8 cellular contexts compared by ENCODE assay signal in genomic region chr2:32947076-32947483, GRCh38. TPM values are rescaled to one million over a fixed set of nuclear protein-coding genes. Genes with fewer than 3 reads are reported as not detected.
DNase-seq lines count a peak whose midpoint lies in the region; TF ChIP-seq lines count a peak whose summit lies in the region.

No MANE protein-coding gene starts in this region.

- H3K27me3 ChIP-seq in BLaER1 (peaks cover 11% of the 10 kb centered on the region), KMS-11 (ENCODE audit: insufficient read depth, low read depth) (no peaks in the 10 kb centered on the region), colonic mucosa (no peaks in the 10 kb centered on the region), mesendoderm (ENCODE audit: insufficient read depth, low read length, poor library complexity) (no peaks in the 10 kb centered on the region)

- intact Hi-C loops in colonic mucosa (cut with DNase I) = no loop called here

- TF ChIP-seq CTCF in GM20000 (IDR thresholded peaks at IDR 0.05; ENCODE audit: extremely low read depth, missing control alignments) (no peak), KMS-11 (conservative IDR thresholded peaks at IDR 0.05; ENCODE audit: low read depth, low read length) (no peak), colonic mucosa (IDR thresholded peaks at IDR 0.05) (no peak)

- no peaks in the 10 kb centered on the region for H3K79me1 ChIP-seq in mesendoderm (ENCODE audit: low read length)

- H4K5ac ChIP-seq in mesendoderm (ENCODE audit: low read length) = no peak overlapping the region

- H3K9me3 ChIP-seq in BLaER1 (no peaks in the 10 kb centered on the region), colonic mucosa (no peaks in the 10 kb centered on the region)

- H3K27ac ChIP-seq in BLaER1 (peak overlapping the region; percentile 74), KMS-11 (peak overlapping the region; percentile 29; the same call in 1 of the 2 replicates), colonic mucosa (peak overlapping the region; percentile 64), mesendoderm (ENCODE audit: low read depth, low read length) (peak overlapping the region; percentile 80)

- peak overlapping the region; percentile 74 for H3K4ac ChIP-seq in mesendoderm (ENCODE audit: low read depth, low read length)

- H2AFZ ChIP-seq in KMS-11 (ENCODE audit: low read depth) = peak overlapping the region; percentile 89

- DNase-seq in GM20000 (ENCODE audit: low spot score) = peak; percentile 65
- DNase-seq in colonic mucosa = no peak
- DNase-seq in mesendoderm = peak; percentile 37
- DNase-seq in activated gamma-delta T cell treated with Interleukin-2 at 50 U/mL for 16 hours = no peak
- no peak for DNase-seq in NCI-H510A treated with DMSO at 0.1 percent for 48 hours (lab: John Stamatoyannopoulos, UW)
- no peak for DNase-seq in NCI-H82 treated with DMSO at 0.1 percent for 48 hours (lab: John Stamatoyannopoulos, UW; ENCODE audit: unreplicated experiment)

- H3K4me1 ChIP-seq in BLaER1 = peaks cover 24% of the 10 kb centered on the region
- peaks cover 39% of the 10 kb centered on the region for H3K4me1 ChIP-seq in KMS-11 (ENCODE audit: low read depth, poor library complexity, severe bottlenecking)
- H3K4me1 ChIP-seq in colonic mucosa = no peaks in the 10 kb centered on the region
- H3K4me1 ChIP-seq in mesendoderm (ENCODE audit: control insufficient read depth, low read depth, low read length) = no peaks in the 10 kb centered on the region

- H3K9ac ChIP-seq in BLaER1 (peak overlapping the region; percentile 78), KMS-11 (peak overlapping the region; percentile 57), colonic mucosa (ENCODE audit: low read depth in 2 of 2, low read length in 2 of 2) (peak overlapping the region; percentile 75 to 77), mesendoderm (ENCODE audit: low read length) (peak overlapping the region; percentile 80)

- peak overlapping the region; percentile 76 for H2BK15ac ChIP-seq in mesendoderm (replicated peaks; ENCODE audit: low read depth)

- H2AK5ac ChIP-seq in mesendoderm (ENCODE audit: low read length) = no peak overlapping the region

- H3K18ac ChIP-seq in mesendoderm (ENCODE audit: low read length) = peak overlapping the region; percentile 100

- H3K4me2 ChIP-seq in BLaER1 = peak overlapping the region; percentile 90
- peak overlapping the region; percentile 47 for H3K4me2 ChIP-seq in KMS-11
- H3K4me2 ChIP-seq in mesendoderm (ENCODE audit: low read length) = peak overlapping the region; percentile 47

- peak overlapping the region; percentile 95 for H2BK120ac ChIP-seq in mesendoderm (ENCODE audit: low read depth, low read length)

- H4K20me1 ChIP-seq in BLaER1 (no peaks in the 10 kb centered on the region), KMS-11 (ENCODE audit: insufficient read depth) (no peaks in the 10 kb centered on the region)

- H3K36me3 ChIP-seq in BLaER1 = no peaks in the 10 kb centered on the region
- no peaks in the 10 kb centered on the region for H3K36me3 ChIP-seq in KMS-11 (ENCODE audit: insufficient read depth)
- no peaks in the 10 kb centered on the region for H3K36me3 ChIP-seq in colonic mucosa
- H3K36me3 ChIP-seq in mesendoderm (ENCODE audit: control insufficient read depth, insufficient read depth, low read length) = no peaks in the 10 kb centered on the region

- H3K56ac ChIP-seq in mesendoderm (ENCODE audit: low read length) = peak overlapping the region; percentile 91

- H3K4me3 ChIP-seq in BLaER1 (peak overlapping the region; percentile 89), KMS-11 (IDR thresholded peaks at IDR 0.05; ENCODE audit: insufficient read depth, low read depth, low read length) (peak overlapping the region; percentile 85), colonic mucosa (peak overlapping the region; percentile 81), mesendoderm (ENCODE audit: low read length) (peak overlapping the region; percentile 64)

- H2BK5ac ChIP-seq in mesendoderm (ENCODE audit: low read length) = no peak overlapping the region

- WGBS in mesendoderm (ENCODE audit: extremely low coverage, insufficient coverage, low lambda C conversion rate) = no CpG with 5 or more reads among the region's 52 CpGs

- peak overlapping the region; percentile 98 for H4K8ac ChIP-seq in mesendoderm (ENCODE audit: low read depth, low read length)

- H3K79me2 ChIP-seq in KMS-11 (ENCODE audit: insufficient read depth, low read depth) = no peaks in the 10 kb centered on the region
- no peaks in the 10 kb centered on the region for H3K79me2 ChIP-seq in mesendoderm (ENCODE audit: control insufficient read depth, insufficient read depth, low read length)

- H3K23ac ChIP-seq in mesendoderm (ENCODE audit: low read length) = peak overlapping the region; percentile 37

RNA-seq across cellular contexts. Expression of gene LTBP1, which starts 0.3 kb away (rescaled TPM):
- total RNA-seq in colonic mucosa = 10 to 100 TPM; 19.4 to 23.1 TPM
- 11.8 TPM for polyA plus RNA-seq in mesendoderm (2013, experiment 1 of 2)
- 11.8 TPM for polyA plus RNA-seq in mesendoderm (2013, experiment 2 of 2)

Comparison
In these comparisons a context has a peak if more than half of its experiments do, and no peak if none do; other contexts are left out.
1. H3K27ac ChIP-seq: peak in every context shown above with its lines; median percentile 80 in mesendoderm; 74 in BLaER1; 64 in colonic mucosa; 29 in KMS-11.
2. DNase-seq: peak in GM20000 (single experiment) and mesendoderm (single experiment); none in colonic mucosa (single experiment), activated gamma-delta T cell treated with Interleukin-2 at 50 U/mL for 16 hours (single experiment), NCI-H510A treated with DMSO at 0.1 percent for 48 hours (single experiment) and NCI-H82 treated with DMSO at 0.1 percent for 48 hours (single experiment).
3. Peak in every context shown above with its lines, with median percentiles within 50 percentile points of each other: H3K4me2 ChIP-seq, H3K4me3 ChIP-seq and H3K9ac ChIP-seq.